ENCODE assay signal across 1 cellular context in genomic region chr5:140131967-140132409, GRCh38.
TF ChIP-seq lines count a peak whose summit lies in the region.

No MANE protein-coding gene starts in this region.

TF ChIP-seq in HEK293, 187 proteins besides CTCF, POLR2A, EP300 and RAD21 (continued from another document):
- 0 out of 2 replicates have a peak, but pooled peaks have one; percentile 29 for TF ChIP-seq ZNF692 (tag by site-specific recombination; IDR thresholded peaks at IDR 0.05)
- no peak for TF ChIP-seq EGR2 (tag by site-specific recombination; IDR thresholded peaks at IDR 0.05; ENCODE audit: low read depth)
- TF ChIP-seq SCRT2 (tag by site-specific recombination; IDR thresholded peaks at IDR 0.05) = 0 out of 2 replicates have a peak, but pooled peaks have one; percentile 25
